ENCODE assay signal across 20 cellular contexts in the genomic region with DNA sequence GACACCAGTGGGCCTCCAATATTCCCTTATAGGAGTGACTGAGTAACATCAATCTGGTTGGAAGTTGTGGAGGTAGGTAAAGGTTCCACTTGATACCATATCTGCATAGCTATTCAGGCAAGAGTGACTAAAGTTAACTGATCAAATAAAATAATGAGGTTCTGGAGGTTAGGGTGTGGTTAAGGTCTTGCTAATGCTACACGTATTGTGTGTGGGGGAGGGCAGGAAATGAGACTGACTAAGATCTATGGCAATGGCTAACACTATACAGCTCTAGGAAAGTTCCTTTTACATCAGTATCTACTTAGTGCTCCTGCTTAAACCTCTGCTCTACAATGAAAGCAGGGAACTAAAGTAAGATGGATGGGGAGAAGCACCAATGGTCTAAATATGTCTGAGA.
DNase-seq lines count a peak whose midpoint lies in the region; ATAC-seq and TF ChIP-seq lines count a peak whose summit lies in the region.
"Had no signal": no experiment of that assay in that cellular context is flagged by ENCODE, and none has a peak within 500 bp of the region (broad histone marks: within the 10 kb centered on the region; RNA-seq: fewer than 3 reads in every experiment).

No MANE protein-coding gene starts in this region.

- CTCF ChIA-PET in activated CD4-positive, alpha-beta T cell treated with anti-CD3 and anti-CD28 coated beads, Interleukin-2, amount 10 ng/mL, durations not matched to agents 7 days and 5 days (lab: Charles Lee), result no interaction called here

- peak; percentile 49 for DNase-seq in stimulated activated CD4-positive, alpha-beta T cell treated with anti-CD3 and anti-CD28 coated beads, Interleukin-15, amount 100 ng/mL, for 24 hours
- no peak for DNase-seq in stimulated activated CD4-positive, alpha-beta T cell treated with anti-CD3 and anti-CD28 coated beads, Interleukin-12 subunit alpha, Interleukin-12 subunit beta, amount 100 ng/mL, for 4 hours
- peak; percentile 32 for DNase-seq in activated CD4-positive, alpha-beta T cell treated with anti-CD3 and anti-CD28 coated beads, Interleukin-2, amount 10 ng/mL, durations not matched to agents 7 days and 5 days
- no peak for DNase-seq in central memory CD8-positive, alpha-beta T cell (ENCODE audit: low spot score in 2 of 2)
- DNase-seq in upper lobe of right lung (no peak), endodermal cell (no peak), NCI-H1436 (lab: John Stamatoyannopoulos, UW) (no peak)
- DNase-seq: hippocampal formation, NCI-H1436 treated with DMSO at 0.1 percent for 48 hours, NCI-H748 treated with DMSO at 0.1 percent for 48 hours, OCI-M1, ovary, sigmoid colon, SJCRH30 had no signal

- no peak overlapping the region for H3K4me3 ChIP-seq in upper lobe of right lung
- H3K4me3 ChIP-seq in gastroesophageal sphincter, result no peak overlapping the region
- H3K4me3 ChIP-seq in endodermal cell (ENCODE audit: low read length), result no peak overlapping the region
- H3K4me3 ChIP-seq: coronary artery, ovary, sigmoid colon, SJCRH30, suprapubic skin had no signal

- H3K36me3 ChIP-seq in upper lobe of right lung (no peaks in the 10 kb centered on the region), gastroesophageal sphincter (no peaks in the 10 kb centered on the region), endodermal cell (ENCODE audit: control insufficient read depth, insufficient read depth, low read length) (no peaks in the 10 kb centered on the region)
- H3K36me3 ChIP-seq: ovary, sigmoid colon, SJCRH30, suprapubic skin had no signal

- H3K9me3 ChIP-seq in upper lobe of right lung, result no peaks in the 10 kb centered on the region
- no peaks in the 10 kb centered on the region for H3K9me3 ChIP-seq in gastroesophageal sphincter
- peaks cover under 1% of the 10 kb centered on the region for H3K9me3 ChIP-seq in endodermal cell (ENCODE audit: control insufficient read depth, low read length)
- H3K9me3 ChIP-seq: ovary, sigmoid colon, SJCRH30, suprapubic skin had no signal

- H3K36me3 Mint-ChIP-seq in activated CD4-positive, alpha-beta T cell treated with anti-CD3 and anti-CD28 coated beads, Interleukin-2, amount 10 ng/mL, durations not matched to agents 7 days and 5 days (ENCODE audit: low read depth), result no peaks in the 10 kb centered on the region
- no peaks in the 10 kb centered on the region for H3K36me3 Mint-ChIP-seq in central memory CD8-positive, alpha-beta T cell (ENCODE audit: insufficient read depth)
- H3K36me3 Mint-ChIP-seq in endodermal cell (ENCODE audit: low read depth), result no peaks in the 10 kb centered on the region
- H3K36me3 Mint-ChIP-seq: brain; CD8-positive, alpha-beta memory T cell had no signal

- no peak overlapping the region for H3K27ac ChIP-seq in upper lobe of right lung
- H3K27ac ChIP-seq in gastroesophageal sphincter, result no peak overlapping the region
- no peak overlapping the region for H3K27ac ChIP-seq in endodermal cell (ENCODE audit: low read depth, low read length)
- H3K27ac ChIP-seq: coronary artery, ovary, sigmoid colon, SJCRH30, suprapubic skin had no signal

- TF ChIP-seq EP300 in gastroesophageal sphincter (IDR thresholded peaks at IDR 0.05), result no peak

- peaks cover 5% of the 10 kb centered on the region for H3K27me3 Mint-ChIP-seq in activated CD4-positive, alpha-beta T cell treated with anti-CD3 and anti-CD28 coated beads, Interleukin-2, amount 10 ng/mL, durations not matched to agents 7 days and 5 days
- no peaks in the 10 kb centered on the region for H3K27me3 Mint-ChIP-seq in central memory CD8-positive, alpha-beta T cell
- peaks cover 7% of the 10 kb centered on the region for H3K27me3 Mint-ChIP-seq in endodermal cell (ENCODE audit: insufficient read depth)

- no peak overlapping the region for H3K4me3 Mint-ChIP-seq in activated CD4-positive, alpha-beta T cell treated with anti-CD3 and anti-CD28 coated beads, Interleukin-2, amount 10 ng/mL, durations not matched to agents 7 days and 5 days
- H3K4me3 Mint-ChIP-seq in central memory CD8-positive, alpha-beta T cell, result no peak overlapping the region
- no peak overlapping the region for H3K4me3 Mint-ChIP-seq in endodermal cell
- H3K4me3 Mint-ChIP-seq: brain; CD8-positive, alpha-beta memory T cell had no signal

- peak; percentile 70 for ATAC-seq in central memory CD8-positive, alpha-beta T cell (replicated peaks; ENCODE audit: extremely low read depth, poor library complexity, severe bottlenecking)
- ATAC-seq in upper lobe of right lung (peak; percentile 27), gastroesophageal sphincter (no peak)
- ATAC-seq: HepG2 had no signal

- no peaks in the 10 kb centered on the region for H3K27me3 ChIP-seq in upper lobe of right lung
- H3K27me3 ChIP-seq in gastroesophageal sphincter, result no peaks in the 10 kb centered on the region
- no peaks in the 10 kb centered on the region for H3K27me3 ChIP-seq in endodermal cell (ENCODE audit: control insufficient read depth, insufficient read depth, low read length, poor library complexity, severe bottlenecking)
- H3K27me3 ChIP-seq: ovary, sigmoid colon, SJCRH30, suprapubic skin had no signal

- TF ChIP-seq CTCF in upper lobe of right lung (IDR thresholded peaks at IDR 0.05) (no peak), gastroesophageal sphincter (IDR thresholded peaks at IDR 0.05) (no peak), endodermal cell (conservative IDR thresholded peaks at IDR 0.05) (no peak)

- no peak overlapping the region for H3K27ac Mint-ChIP-seq in activated CD4-positive, alpha-beta T cell treated with anti-CD3 and anti-CD28 coated beads, Interleukin-2, amount 10 ng/mL, durations not matched to agents 7 days and 5 days
- H3K27ac Mint-ChIP-seq in central memory CD8-positive, alpha-beta T cell (ENCODE audit: low read depth), result no peak overlapping the region
- H3K27ac Mint-ChIP-seq in endodermal cell, result no peak overlapping the region
- H3K27ac Mint-ChIP-seq: brain had no signal

- peaks cover 11% of the 10 kb centered on the region for H3K4me1 Mint-ChIP-seq in activated CD4-positive, alpha-beta T cell treated with anti-CD3 and anti-CD28 coated beads, Interleukin-2, amount 10 ng/mL, durations not matched to agents 7 days and 5 days
- peaks cover 8% of the 10 kb centered on the region for H3K4me1 Mint-ChIP-seq in central memory CD8-positive, alpha-beta T cell
- H3K4me1 Mint-ChIP-seq in endodermal cell, result peaks cover 39% of the 10 kb centered on the region

- POLR2A ChIA-PET in activated CD4-positive, alpha-beta T cell treated with anti-CD3 and anti-CD28 coated beads, Interleukin-2, amount 10 ng/mL, durations not matched to agents 7 days and 5 days (lab: Charles Lee), result no interaction called here

- H3K4me1 ChIP-seq in upper lobe of right lung, result no peaks in the 10 kb centered on the region
- H3K4me1 ChIP-seq in gastroesophageal sphincter, result no peaks in the 10 kb centered on the region
- H3K4me1 ChIP-seq in endodermal cell (ENCODE audit: control insufficient read depth, insufficient read depth, low read length), result peaks cover 10% of the 10 kb centered on the region
- H3K4me1 ChIP-seq: sigmoid colon, SJCRH30, suprapubic skin had no signal

- intact Hi-C loops in upper lobe of right lung (cut with DNase I), result no loop called here

- peaks cover 6% of the 10 kb centered on the region for H3K9me3 Mint-ChIP-seq in activated CD4-positive, alpha-beta T cell treated with anti-CD3 and anti-CD28 coated beads, Interleukin-2, amount 10 ng/mL, durations not matched to agents 7 days and 5 days
- peaks cover 4% of the 10 kb centered on the region for H3K9me3 Mint-ChIP-seq in central memory CD8-positive, alpha-beta T cell
- peaks cover 11% of the 10 kb centered on the region for H3K9me3 Mint-ChIP-seq in endodermal cell
- H3K9me3 Mint-ChIP-seq: CD8-positive, alpha-beta memory T cell had no signal

- 18 to 33% methylated on average over 1 of the region's 1 CpG for WGBS in gastroesophageal sphincter (ENCODE audit: low coverage in 1 of 2), 2 donors
- WGBS in endodermal cell (ENCODE audit: insufficient coverage in 1 of 2, insufficient read length in 1 of 2), 2 experiments, result 82% methylated on average over 1 of the region's 1 CpG; no CpG with 5 or more reads in 1 of the 2 experiments

- TF ChIP-seq POLR2A in gastroesophageal sphincter (IDR thresholded peaks at IDR 0.05), result no peak

- H3K9ac ChIP-seq in endodermal cell (ENCODE audit: extremely low read depth, low read length, poor library complexity, severe bottlenecking), result no peak overlapping the region

Comparison
In these comparisons a context has a peak if more than half of its experiments do, and no peak if none do; other contexts are left out.
1. DNase-seq: peak in stimulated activated CD4-positive, alpha-beta T cell treated with anti-CD3 and anti-CD28 coated beads, Interleukin-15, amount 100 ng/mL, for 24 hours (single experiment) and activated CD4-positive, alpha-beta T cell treated with anti-CD3 and anti-CD28 coated beads, Interleukin-2, amount 10 ng/mL, durations not matched to agents 7 days and 5 days (single experiment); none in stimulated activated CD4-positive, alpha-beta T cell treated with anti-CD3 and anti-CD28 coated beads, Interleukin-12 subunit alpha, Interleukin-12 subunit beta, amount 100 ng/mL, for 4 hours (single experiment), central memory CD8-positive, alpha-beta T cell (0 of 2), upper lobe of right lung (single experiment), endodermal cell (single experiment) and NCI-H1436 (single experiment).